12 cellular contexts compared by ENCODE assay signal in genomic region chr15:65055201-65055870, GRCh38. TPM values are rescaled to one million over a fixed set of nuclear protein-coding genes. Genes with fewer than 3 reads are reported as not detected.
DNase-seq lines count a peak whose midpoint lies in the region; ATAC-seq and TF ChIP-seq lines count a peak whose summit lies in the region.
"Had no signal": no experiment of that assay in that cellular context is flagged by ENCODE, and none has a peak within 500 bp of the region (broad histone marks: within the 10 kb centered on the region; RNA-seq: fewer than 3 reads in every experiment).

No MANE protein-coding gene starts in this region.

- no peak overlapping the region for H2BK120ac ChIP-seq in trophoblast cell (ENCODE audit: insufficient read depth, low read length, poor library complexity)

- H3K79me2 ChIP-seq in DND-41 (ENCODE audit: insufficient read depth, low read length): no peaks in the 10 kb centered on the region
- no peaks in the 10 kb centered on the region for H3K79me2 ChIP-seq in trophoblast cell (ENCODE audit: control insufficient read depth, insufficient read depth, low read length, poor library complexity)

- H3K9ac ChIP-seq in DND-41 (ENCODE audit: low read depth, low read length) (no peak overlapping the region), trophoblast cell (ENCODE audit: low read length) (no peak overlapping the region)

- H3K4me3 ChIP-seq in DND-41 (ENCODE audit: low read depth in 1 of 2, low read length in 2 of 2): no peak overlapping the region
- no peak overlapping the region for H3K4me3 ChIP-seq in NB4 (ENCODE audit: low read depth, low read length)
- H3K4me3 ChIP-seq in fibroblast of villous mesenchyme (ENCODE audit: low read depth, low read length): no peak overlapping the region
- H3K4me3 ChIP-seq in trophoblast cell (ENCODE audit: low read depth, low read length): no peak overlapping the region
- H3K4me3 ChIP-seq in spleen: no peak overlapping the region

- H2AFZ ChIP-seq in DND-41 (ENCODE audit: low read depth, low read length) (no peak overlapping the region), trophoblast cell (ENCODE audit: insufficient read depth, low read length, poor library complexity) (no peak overlapping the region)

- TF ChIP-seq POLR2A in NB4 (IDR thresholded peaks at IDR 0.05; ENCODE audit: extremely low read depth, insufficient read length) (no peak), spleen (IDR thresholded peaks at IDR 0.05) (no peak)

- no peak for TF ChIP-seq CTCF in DND-41 (IDR thresholded peaks at IDR 0.05; ENCODE audit: borderline replicate concordance, extremely low read depth, low read length, poor library complexity, severe bottlenecking)
- TF ChIP-seq CTCF in NB4 (IDR thresholded peaks at IDR 0.05; ENCODE audit: low read depth, low read length): no peak
- no peak for TF ChIP-seq CTCF in fibroblast of villous mesenchyme (IDR thresholded peaks at IDR 0.05; ENCODE audit: insufficient read depth, low read depth, low read length)
- TF ChIP-seq CTCF in spleen (IDR thresholded peaks at IDR 0.05 in 8 of 11, conservative IDR thresholded peaks at IDR 0.05 in 3 of 11): no peak

- WGBS in trophoblast cell (ENCODE audit: extremely low coverage, insufficient coverage, insufficient read length): no CpG with 5 or more reads among the region's 6 CpGs
- 20 to 55% (median 47%) methylated on average over 2 to 6 of the region's 6 CpGs for WGBS in spleen, 5 donors

- H4K91ac ChIP-seq in trophoblast cell (ENCODE audit: low read depth, low read length): no peak overlapping the region

- ATAC-seq in DND-41 (ENCODE audit: insufficient read depth, low read depth): peak; percentile 94

- DNase-seq in DND-41 (peak; percentile 72), NB4 (ENCODE audit: low read depth) (peak; percentile 71), fibroblast of villous mesenchyme (ENCODE audit: low read depth) (peak; percentile 30), trophoblast cell (no peak), DMS114 treated with DMSO at 0.1 percent for 48 hours (lab: John Stamatoyannopoulos, UW; ENCODE audit: unreplicated experiment) (no peak), spleen (no peak), NCI-H2081 (lab: John Stamatoyannopoulos, UW) (no peak), iPS-NIHi11 (ENCODE audit: low spot score) (no peak)
- DNase-seq: CD4-positive, alpha-beta memory T cell; naive B cell had no signal

- H3K27ac ChIP-seq in DND-41 (ENCODE audit: low read length) (peak overlapping the region; percentile 33; the same call in 1 of the 2 replicates), trophoblast cell (ENCODE audit: low read depth, low read length) (no peak overlapping the region), spleen (peak overlapping the region in 2 of 8 donors; percentile 9 to 14)

- H4K12ac ChIP-seq in trophoblast cell (ENCODE audit: low read depth, low read length): no peak overlapping the region

- H4K8ac ChIP-seq in trophoblast cell (ENCODE audit: low read depth, low read length): no peak overlapping the region

- H3K14ac ChIP-seq in trophoblast cell (ENCODE audit: low read length): no peak overlapping the region

- no peak overlapping the region for H3K18ac ChIP-seq in trophoblast cell (ENCODE audit: low read length)

- H3K4ac ChIP-seq in trophoblast cell (ENCODE audit: low read depth, low read length): no peak overlapping the region

- no peak overlapping the region for H3K23ac ChIP-seq in trophoblast cell (ENCODE audit: low read length)

- peaks cover 3% of the 10 kb centered on the region for H3K79me1 ChIP-seq in trophoblast cell (ENCODE audit: low read length)

- H3K9me3 ChIP-seq in DND-41 (ENCODE audit: insufficient read depth, low read length, severe bottlenecking) (no peaks in the 10 kb centered on the region), trophoblast cell (ENCODE audit: insufficient read depth, low read depth, low read length) (no peaks in the 10 kb centered on the region), spleen (no peaks in the 10 kb centered on the region)

- H3K4me2 ChIP-seq in DND-41 (ENCODE audit: insufficient read depth, low read length) (no peak overlapping the region), trophoblast cell (ENCODE audit: low read length) (no peak overlapping the region)

- H2AK5ac ChIP-seq in trophoblast cell (ENCODE audit: low read length): no peak overlapping the region

- H4K20me1 ChIP-seq in DND-41 (ENCODE audit: insufficient read depth, low read length): no peaks in the 10 kb centered on the region

- intact Hi-C loops in spleen (cut with DNase I; ENCODE audit: low total_unique reads): loop anchor here (10.0 kb wide), 1 partner anchor 219 kb away; no protein-coding TSS in a partner anchor

- peak overlapping the region; percentile 63 for H2BK12ac ChIP-seq in trophoblast cell (ENCODE audit: low read length)

- no peaks in the 10 kb centered on the region for H3K36me3 ChIP-seq in DND-41 (ENCODE audit: insufficient read depth, low read length)
- peaks cover 0 to 2% of the 10 kb centered on the region in 2 experiments for H3K36me3 ChIP-seq in trophoblast cell (ENCODE audit: control insufficient read depth in 1 of 2, insufficient read depth in 2 of 2, low read length in 2 of 2)
- H3K36me3 ChIP-seq in spleen: peaks cover 0 to 16% (median 0%) of the 10 kb centered on the region in 6 donors

- H3K4me1 ChIP-seq in DND-41 (ENCODE audit: insufficient read depth, low read length) (peaks cover 22% of the 10 kb centered on the region), trophoblast cell (ENCODE audit: control insufficient read depth in 1 of 2, insufficient read depth in 2 of 2, low read length in 2 of 2) (peaks cover 13 to 22% of the 10 kb centered on the region in 2 experiments), spleen (peaks cover 0 to 13% (median 2%) of the 10 kb centered on the region in 6 donors)

- H3K27me3 ChIP-seq in DND-41 (ENCODE audit: insufficient read depth, low read length, poor library complexity) (no peaks in the 10 kb centered on the region), trophoblast cell (ENCODE audit: insufficient read depth, low read length) (no peaks in the 10 kb centered on the region), spleen (replicated peaks in 1 of 7) (no peaks in the 10 kb centered on the region)

- no peak overlapping the region for H2BK5ac ChIP-seq in trophoblast cell (ENCODE audit: low read depth, low read length, poor library complexity)

RNA-seq across cellular contexts. Expression of gene SLC51B, which starts 10.1 kb away (rescaled TPM):
- total RNA-seq in fibroblast of villous mesenchyme: not detected in 2 replicates
- 0.07 TPM in 1 of 2 replicates, not detected in the other for polyA plus RNA-seq in trophoblast cell (2013)
- not detected for total RNA-seq in spleen
- under 1 TPM in 1 of 3 donors, not detected in 2; 0.09 TPM for polyA plus RNA-seq in spleen
- total RNA-seq: activated CD8-positive, alpha-beta memory T cell treated with anti-CD3 and anti-CD28 coated beads for 36 hours; CD4-positive, alpha-beta memory T cell; glomerular endothelial cell had no signal
- polyA plus RNA-seq: CD4-positive, alpha-beta memory T cell had no signal

RNA-seq across cellular contexts. Expression of gene RASL12, which starts 12.5 kb away (rescaled TPM):
- total RNA-seq in fibroblast of villous mesenchyme: under 0.01 and 2.9 TPM in 2 replicates
- 2.7 and 2.9 TPM in 2 replicates for polyA plus RNA-seq in trophoblast cell (2013)
- 10 to 100 TPM in 2 of 7 donors, 1 to 10 TPM in 5; 8.3 to 38.5 (median 9.4) TPM for total RNA-seq in spleen
- 1 to 10 TPM; 2.7 to 6.5 (median 6.1) TPM for polyA plus RNA-seq in spleen
- total RNA-seq: activated CD8-positive, alpha-beta memory T cell treated with anti-CD3 and anti-CD28 coated beads for 36 hours; CD4-positive, alpha-beta memory T cell; glomerular endothelial cell had no signal
- polyA plus RNA-seq: CD4-positive, alpha-beta memory T cell had no signal

RNA-seq across cellular contexts. Expression of gene KBTBD13, which starts 21.2 kb away (rescaled TPM):
- total RNA-seq in fibroblast of villous mesenchyme (not detected in 2 replicates), spleen (not detected)
- polyA plus RNA-seq in trophoblast cell (2013): not detected in 2 replicates
- not detected for polyA plus RNA-seq in spleen
- total RNA-seq: activated CD8-positive, alpha-beta memory T cell treated with anti-CD3 and anti-CD28 coated beads for 36 hours; CD4-positive, alpha-beta memory T cell; glomerular endothelial cell had no signal
- polyA plus RNA-seq: CD4-positive, alpha-beta memory T cell had no signal

RNA-seq across cellular contexts. Expression of gene MTFMT, which starts 25.9 kb away (rescaled TPM):
- total RNA-seq in fibroblast of villous mesenchyme (18.0 and 30.7 TPM in 2 replicates), spleen (10 to 100 TPM; 10.8 to 27.5 (median 14.8) TPM)
- polyA plus RNA-seq in trophoblast cell (2013): 8.1 and 8.9 TPM in 2 replicates
- polyA plus RNA-seq in spleen: 1 to 10 TPM; 3.7 to 8.3 (median 5.7) TPM

RNA-seq across cellular contexts. Expression of gene UBAP1L, which starts 59.7 kb away (rescaled TPM):
- total RNA-seq in fibroblast of villous mesenchyme (1.7 and 2.3 TPM in 2 replicates), spleen (10 to 100 TPM in 3 of 7 donors, 1 to 10 TPM in 4; 4.8 to 11.2 (median 7.9) TPM)
- polyA plus RNA-seq in trophoblast cell (2013): 0.67 TPM in 2 replicates
- polyA plus RNA-seq in spleen: 1 to 10 TPM; 2.5 to 8.4 (median 6.0) TPM

Comparison
In these comparisons a context has a peak if more than half of its experiments do, and no peak if none do; other contexts are left out.
1. DNase-seq: peak in DND-41 (single experiment), NB4 (single experiment) and fibroblast of villous mesenchyme (single experiment); none in trophoblast cell (0 of 2), DMS114 treated with DMSO at 0.1 percent for 48 hours (single experiment), spleen (single experiment), NCI-H2081 (0 of 2) and iPS-NIHi11 (single experiment).